13 cellular contexts compared by ENCODE assay signal in the genomic region with DNA sequence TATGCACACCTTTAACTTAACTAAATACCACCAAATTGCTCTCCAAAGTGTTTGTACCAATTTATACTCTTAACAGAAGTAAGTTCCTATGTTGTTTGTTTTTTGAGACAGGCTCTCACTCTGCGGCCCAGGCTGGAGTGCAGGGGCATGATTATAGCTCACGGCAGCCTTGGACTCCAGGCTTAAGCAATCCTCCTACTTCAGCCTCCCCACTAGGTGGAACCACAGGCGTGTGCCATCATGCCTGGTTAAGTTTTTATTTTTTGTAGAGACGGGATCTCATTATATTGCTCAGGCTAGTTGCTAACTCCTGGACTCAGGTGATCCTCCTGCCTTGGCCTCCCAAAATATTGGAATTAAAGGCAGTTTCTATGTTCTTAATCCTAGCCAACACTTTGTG. TPM values are rescaled to one million over a fixed set of nuclear protein-coding genes. Genes with fewer than 3 reads are reported as not detected.
A peak's percentile ranks its signal among the peaks of the same experiment; 100 is the strongest.
DNase-seq lines count a peak whose midpoint lies in the region; ATAC-seq and TF ChIP-seq lines count a peak whose summit lies in the region.
"Had no signal": no experiment of that assay in that cellular context is flagged by ENCODE, and none has a peak within 500 bp of the region (broad histone marks: within the 10 kb centered on the region; RNA-seq: fewer than 3 reads in every experiment).

No MANE protein-coding gene starts in this region.

- peak; percentile 9 for TF ChIP-seq CTCF in cardiac muscle cell (IDR thresholded peaks at IDR 0.05; ENCODE audit: low read depth, low read length)
- TF ChIP-seq CTCF in chondrocyte (IDR thresholded peaks at IDR 0.05) = peak; percentile 49
- no peak for TF ChIP-seq CTCF in thoracic aorta (IDR thresholded peaks at IDR 0.05)

- H3K36me3 ChIP-seq in cardiac muscle cell (no peaks in the 10 kb centered on the region), thoracic aorta (no peaks in the 10 kb centered on the region)
- H3K36me3 ChIP-seq: esophagus squamous epithelium had no signal

- intact Hi-C loops in cardiac septum (cut with DNase I) = no loop called here

- ATAC-seq in thoracic aorta (ENCODE audit: insufficient number of reproducible peaks, low FRiP score, low read depth) = no peak
- no peak for ATAC-seq in GM18873 (IDR thresholded peaks at IDR 0.05; ENCODE audit: low FRiP score, unreplicated experiment)
- ATAC-seq in HG02840 (IDR thresholded peaks at IDR 0.05; ENCODE audit: low FRiP score, unreplicated experiment) = no peak

- H3K9me3 ChIP-seq in cardiac muscle cell (ENCODE audit: low read depth) = no peaks in the 10 kb centered on the region
- H3K9me3 ChIP-seq in thoracic aorta = no peaks in the 10 kb centered on the region
- H3K9me3 ChIP-seq: esophagus squamous epithelium had no signal

- no peaks in the 10 kb centered on the region for H3K27me3 ChIP-seq in cardiac muscle cell
- no peaks in the 10 kb centered on the region for H3K27me3 ChIP-seq in thoracic aorta (replicated peaks; ENCODE audit: insufficient read depth)
- H3K27me3 ChIP-seq: esophagus squamous epithelium had no signal

- peak overlapping the region; percentile 88 for H3K27ac Mint-ChIP-seq in chondrocyte (ENCODE audit: unreplicated experiment)
- H3K27ac Mint-ChIP-seq: immature natural killer cell, natural killer cell had no signal

- H3K4me1 ChIP-seq in cardiac muscle cell (ENCODE audit: low read depth) (peaks cover 21% of the 10 kb centered on the region), thoracic aorta (ENCODE audit: control insufficient read depth in 1 of 2, low read depth in 2 of 2) (peaks cover 17 to 26% of the 10 kb centered on the region in 2 donors)

- no peaks in the 10 kb centered on the region for H3K9me3 Mint-ChIP-seq in chondrocyte (ENCODE audit: low read depth)
- H3K9me3 Mint-ChIP-seq: H9, immature natural killer cell, natural killer cell had no signal

- H3K4me3 Mint-ChIP-seq in chondrocyte (ENCODE audit: unreplicated experiment) = no peak overlapping the region
- H3K4me3 Mint-ChIP-seq: H9, immature natural killer cell, natural killer cell had no signal

- no peaks in the 10 kb centered on the region for H3K27me3 Mint-ChIP-seq in chondrocyte (ENCODE audit: low read depth)

- peaks cover 37% of the 10 kb centered on the region for H3K4me1 Mint-ChIP-seq in chondrocyte (ENCODE audit: low read depth)
- H3K4me1 Mint-ChIP-seq: immature natural killer cell, natural killer cell had no signal

- H3K27ac ChIP-seq in cardiac muscle cell (no peak overlapping the region), thoracic aorta (peak overlapping the region; percentile 36 to 72)

- DNase-seq in cardiac muscle cell (ENCODE audit: low read depth in 1 of 2, low spot score in 1 of 2) = no peak
- DNase-seq in cardiac septum (ENCODE audit: low spot score) = no peak
- DNase-seq in NCI-H226 = peak; percentile 38
- DNase-seq in chondrocyte (ENCODE audit: low spot score) = no peak
- no peak for DNase-seq in thoracic aorta (ENCODE audit: low spot score)
- DNase-seq in activated gamma-delta T cell treated with Interleukin-2 at 50 U/mL for 16 hours = no peak
- DNase-seq: esophagus squamous epithelium, H9, natural killer cell, RPMI8226 had no signal

- H3K36me3 Mint-ChIP-seq in chondrocyte (ENCODE audit: low read depth) = no peaks in the 10 kb centered on the region
- H3K36me3 Mint-ChIP-seq: immature natural killer cell, natural killer cell had no signal

- H3K4me3 ChIP-seq in cardiac muscle cell (no peak overlapping the region), thoracic aorta (no peak overlapping the region)
- H3K4me3 ChIP-seq: esophagus squamous epithelium had no signal

RNA-seq across cellular contexts. Expression of a gene that starts 13.1 kb away (rescaled TPM):
- 37.2 and 50.7 TPM in 2 replicates for total RNA-seq in cardiac muscle cell
- polyA plus RNA-seq in cardiac muscle cell = 10.0 and 16.3 TPM in 2 replicates
- 35.4 TPM for total RNA-seq in cardiac septum
- total RNA-seq in chondrocyte = 44.2 to 69.3 TPM (median 49.8 TPM) in 3 replicates
- total RNA-seq in thoracic aorta = 10 to 100 TPM; 51.0 to 77.7 TPM
